27 cellular contexts compared by ENCODE assay signal in the genomic region with DNA sequence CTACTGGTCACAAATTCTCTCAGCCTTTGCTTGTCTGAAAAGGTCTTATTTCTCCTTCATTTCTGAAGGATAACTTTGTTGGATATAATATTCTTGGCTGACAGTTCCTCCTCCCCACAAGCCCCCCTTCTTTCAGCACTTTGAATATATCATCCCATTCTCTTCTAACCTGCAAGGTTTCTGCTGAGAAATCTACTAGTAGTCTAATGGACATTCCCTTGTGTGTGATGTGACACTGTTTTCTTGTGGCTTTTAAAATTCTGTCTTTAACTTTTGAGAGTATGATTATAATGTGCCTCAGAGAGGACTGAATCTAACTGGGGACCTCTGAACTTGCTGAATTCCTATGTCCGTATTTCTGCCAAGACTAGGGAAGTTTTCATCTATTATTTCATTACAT.
"Had no signal": no experiment of that assay in that cellular context is flagged by ENCODE, and none has a peak within 500 bp of the region (broad histone marks: within the 10 kb centered on the region; RNA-seq: fewer than 3 reads in every experiment).

No MANE protein-coding gene starts in this region.

- FAIRE-seq: urothelium cell line had no signal

- DNase-seq: stimulated activated CD4-positive, alpha-beta T cell treated with anti-CD3 and anti-CD28 coated beads, Interleukin-2, amount 100 ng/mL, for 48 hours; stimulated activated CD4-positive, alpha-beta T cell treated with anti-CD3 and anti-CD28 coated beads, Interleukin-4, amount 100 ng/mL, for 1 hour; stimulated activated CD4-positive, alpha-beta T cell treated with anti-CD3 and anti-CD28 coated beads, Interleukin-4, amount 100 ng/mL, for 24 hours; stimulated activated CD4-positive, alpha-beta T cell treated with anti-CD3 and anti-CD28 coated beads, Interleukin-4, amount 100 ng/mL, for 4 hours; stimulated activated CD8-positive, alpha-beta memory T cell treated with anti-CD3 and anti-CD28 coated beads, Interleukin-4, amount 100 ng/mL, for 48 hours; stimulated activated naive B cell treated with anti-CD40 and anti-IgM and Interleukin-4, amounts not matched to agents 10 μg/mL and 1 μg/mL and 100 μg/mL, for 72 hours; stimulated activated naive CD4-positive, alpha-beta T cell; stimulated activated naive CD4-positive, alpha-beta T cell treated with Interleukin-2 at 50 U/mL for 16 hours; stimulated activated naive CD8-positive, alpha-beta T cell treated with anti-CD3 and anti-CD28 coated beads, Interleukin-15, amount 100 ng/mL, for 72 hours; stimulated activated naive CD8-positive, alpha-beta T cell treated with anti-CD3 and anti-CD28 coated beads, Interleukin-15, Interleukin-2, amounts not matched to agents 100 U/mL and 50 U/mL, for 24 hours; stomach; substantia nigra; testis; thyroid gland; tibial artery; transverse colon; trophoblast cell; upper lobe of left lung; upper lobe of right lung; uterus had no signal

- H3K9me3 ChIP-seq: testis, thyroid gland, vagina had no signal

- H3K36me3 ChIP-seq: thoracic aorta, thyroid gland, transverse colon, upper lobe of right lung, uterus, vagina had no signal

- H3K27ac ChIP-seq: stomach, suprapubic skin, testis, thoracic aorta, thyroid gland, tibial artery, tibial nerve, transverse colon, upper lobe of left lung, upper lobe of right lung, uterus, vagina had no signal

- H3K27me3 ChIP-seq: stomach, suprapubic skin, testis, thyroid gland, tibial artery, tibial nerve, transverse colon, upper lobe of left lung, upper lobe of right lung, uterus, vagina had no signal

- H3K4me1 ChIP-seq: stomach, suprapubic skin, testis, thyroid gland, tibial nerve, transverse colon, upper lobe of left lung, upper lobe of right lung, uterus, vagina had no signal

- ATAC-seq: stimulated activated effector memory CD8-positive, alpha-beta T cell treated with anti-CD3 and anti-CD28 coated beads, Interleukin-12 subunit alpha, Interleukin-12 subunit beta, amount 100 ng/mL, for 72 hours; stimulated activated memory B cell treated with anti-CD40 and anti-IgM and Interleukin-4, amounts not matched to agents 10 μg/mL and 1 μg/mL and 100 μg/mL, for 72 hours; stimulated activated naive B cell treated with anti-CD40 and anti-IgM and Interleukin-4, amounts not matched to agents 10 μg/mL and 1 μg/mL and 100 μg/mL, for 72 hours; stimulated activated naive CD8-positive, alpha-beta T cell treated with anti-CD3 and anti-CD28 coated beads, Interleukin-15, amount 100 ng/mL, for 72 hours; stimulated activated naive CD8-positive, alpha-beta T cell treated with anti-CD3 and anti-CD28 coated beads, Interleukin-15, Interleukin-2, amounts not matched to agents 100 U/mL and 50 U/mL, for 24 hours; upper lobe of right lung had no signal

- H3K4me3 ChIP-seq: stomach, suprapubic skin, testis, thoracic aorta, thyroid gland, tibial artery, tibial nerve, transverse colon, upper lobe of left lung, upper lobe of right lung, uterus, vagina had no signal
